In the genomic region with DNA sequence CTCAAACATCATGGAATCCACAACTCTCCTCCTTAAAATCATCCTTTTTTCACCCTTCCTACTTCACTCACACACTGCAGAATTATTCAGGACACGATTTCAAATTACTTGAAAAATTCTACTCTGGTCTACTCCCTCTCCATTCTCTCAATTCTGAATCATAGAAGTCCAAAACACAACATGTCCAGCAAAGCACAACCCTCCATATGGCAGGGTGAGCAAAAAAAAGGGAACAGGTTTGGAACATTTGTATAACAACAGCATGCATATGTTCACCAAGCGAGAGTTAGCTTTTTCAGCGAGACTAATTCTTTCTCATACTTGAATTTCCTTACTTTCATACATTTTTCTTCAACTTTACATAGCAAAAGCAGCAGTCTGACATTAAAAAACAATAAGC, we compare ENCODE assay signal across 2 cellular contexts.
TF ChIP-seq lines count a peak whose summit lies in the region.

No MANE protein-coding gene starts in this region.

TF ChIP-seq in HepG2, 621 proteins besides CTCF, POLR2A, EP300 and RAD21:
- TF ChIP-seq POLR2AphosphoS5 (IDR thresholded peaks at IDR 0.05; ENCODE audit: low read depth, low read length) = no peak
- TF ChIP-seq MAFF (IDR thresholded peaks at IDR 0.05; ENCODE audit: low read depth, low read length) = no peak
- no peak for TF ChIP-seq ZNF749 (CRISPR knock-in tag; IDR thresholded peaks at IDR 0.05; ENCODE audit: borderline replicate concordance)
- no peak for TF ChIP-seq AKAP8 (CRISPR knock-in tag; IDR thresholded peaks at IDR 0.05)
- no peak for TF ChIP-seq IKZF4 (CRISPR knock-in tag; IDR thresholded peaks at IDR 0.05; ENCODE audit: borderline replicate concordance, low read depth, not compliant biosample characterization)
- no peak for TF ChIP-seq SOX6 (IDR thresholded peaks at IDR 0.05)
- TF ChIP-seq SOX6 (CRISPR knock-in tag; IDR thresholded peaks at IDR 0.05) = no peak
- TF ChIP-seq HOXA3 (CRISPR knock-in tag; IDR thresholded peaks at IDR 0.05) = no peak
- no peak for TF ChIP-seq RFX1 (IDR thresholded peaks at IDR 0.05)
- TF ChIP-seq FOXM1 (CRISPR knock-in tag; IDR thresholded peaks at IDR 0.05) = no peak
- no peak for TF ChIP-seq STAG1 (CRISPR knock-in tag; IDR thresholded peaks at IDR 0.05)
- TF ChIP-seq MZF1 (CRISPR knock-in tag; IDR thresholded peaks at IDR 0.05; ENCODE audit: borderline replicate concordance) = no peak
- TF ChIP-seq MXI1 (IDR thresholded peaks at IDR 0.05; ENCODE audit: borderline replicate concordance, low read depth, low read length) = no peak
- no peak for TF ChIP-seq ZSCAN30 (CRISPR knock-in tag; IDR thresholded peaks at IDR 0.05)
- TF ChIP-seq ZNF558 (CRISPR knock-in tag; IDR thresholded peaks at IDR 0.05; ENCODE audit: borderline replicate concordance) = no peak
- TF ChIP-seq PHF20 (CRISPR knock-in tag; IDR thresholded peaks at IDR 0.05) = no peak

TF ChIP-seq in H1, 55 proteins besides CTCF, POLR2A, EP300 and RAD21:
- TF ChIP-seq HDAC2 (IDR thresholded peaks at IDR 0.05; ENCODE audit: borderline replicate concordance in 1 of 2, low read depth in 2 of 2, low read length in 2 of 2) (no peak), BACH1 (IDR thresholded peaks at IDR 0.05; ENCODE audit: low read length) (no peak), FOSL1 (IDR thresholded peaks at IDR 0.05; ENCODE audit: insufficient read depth, low read depth, low read length) (no peak), POLR2AphosphoS5 (IDR thresholded peaks at IDR 0.05; ENCODE audit: low read depth, low read length) (no peak), RXRA (IDR thresholded peaks at IDR 0.05; ENCODE audit: insufficient read depth, low read depth, low read length) (no peak), PHF8 (conservative IDR thresholded peaks at IDR 0.05; ENCODE audit: low read depth, low read length) (no peak), SUZ12 (IDR thresholded peaks at IDR 0.05; ENCODE audit: low read length) (no peak), CREB1 (IDR thresholded peaks at IDR 0.05) (no peak), BRCA1 (IDR thresholded peaks at IDR 0.05; ENCODE audit: low read depth, low read length) (no peak), SIN3A (conservative IDR thresholded peaks at IDR 0.05 in 1 of 2, IDR thresholded peaks at IDR 0.05 in 1 of 2; ENCODE audit: low read depth in 1 of 2, low read length in 2 of 2) (no peak)
- TF ChIP-seq, protein P1, sequence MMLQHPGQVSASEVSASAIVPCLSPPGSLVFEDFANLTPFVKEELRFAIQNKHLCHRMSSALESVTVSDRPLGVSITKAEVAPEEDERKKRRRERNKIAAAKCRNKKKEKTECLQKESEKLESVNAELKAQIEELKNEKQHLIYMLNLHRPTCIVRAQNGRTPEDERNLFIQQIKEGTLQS (IDR thresholded peaks at IDR 0.05; ENCODE audit: insufficient read depth, low read depth, low read length) = no peak
- TF ChIP-seq, protein P2, sequence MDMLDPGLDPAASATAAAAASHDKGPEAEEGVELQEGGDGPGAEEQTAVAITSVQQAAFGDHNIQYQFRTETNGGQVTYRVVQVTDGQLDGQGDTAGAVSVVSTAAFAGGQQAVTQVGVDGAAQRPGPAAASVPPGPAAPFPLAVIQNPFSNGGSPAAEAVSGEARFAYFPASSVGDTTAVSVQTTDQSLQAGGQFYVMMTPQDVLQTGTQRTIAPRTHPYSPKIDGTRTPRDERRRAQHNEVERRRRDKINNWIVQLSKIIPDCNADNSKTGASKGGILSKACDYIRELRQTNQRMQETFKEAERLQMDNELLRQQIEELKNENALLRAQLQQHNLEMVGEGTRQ (IDR thresholded peaks at IDR 0.05; ENCODE audit: low read length) = no peak
- TF ChIP-seq, protein P3, sequence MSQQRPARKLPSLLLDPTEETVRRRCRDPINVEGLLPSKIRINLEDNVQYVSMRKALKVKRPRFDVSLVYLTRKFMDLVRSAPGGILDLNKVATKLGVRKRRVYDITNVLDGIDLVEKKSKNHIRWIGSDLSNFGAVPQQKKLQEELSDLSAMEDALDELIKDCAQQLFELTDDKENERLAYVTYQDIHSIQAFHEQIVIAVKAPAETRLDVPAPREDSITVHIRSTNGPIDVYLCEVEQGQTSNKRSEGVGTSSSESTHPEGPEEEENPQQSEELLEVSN (IDR thresholded peaks at IDR 0.05) = no peak
- TF ChIP-seq, protein P4, sequence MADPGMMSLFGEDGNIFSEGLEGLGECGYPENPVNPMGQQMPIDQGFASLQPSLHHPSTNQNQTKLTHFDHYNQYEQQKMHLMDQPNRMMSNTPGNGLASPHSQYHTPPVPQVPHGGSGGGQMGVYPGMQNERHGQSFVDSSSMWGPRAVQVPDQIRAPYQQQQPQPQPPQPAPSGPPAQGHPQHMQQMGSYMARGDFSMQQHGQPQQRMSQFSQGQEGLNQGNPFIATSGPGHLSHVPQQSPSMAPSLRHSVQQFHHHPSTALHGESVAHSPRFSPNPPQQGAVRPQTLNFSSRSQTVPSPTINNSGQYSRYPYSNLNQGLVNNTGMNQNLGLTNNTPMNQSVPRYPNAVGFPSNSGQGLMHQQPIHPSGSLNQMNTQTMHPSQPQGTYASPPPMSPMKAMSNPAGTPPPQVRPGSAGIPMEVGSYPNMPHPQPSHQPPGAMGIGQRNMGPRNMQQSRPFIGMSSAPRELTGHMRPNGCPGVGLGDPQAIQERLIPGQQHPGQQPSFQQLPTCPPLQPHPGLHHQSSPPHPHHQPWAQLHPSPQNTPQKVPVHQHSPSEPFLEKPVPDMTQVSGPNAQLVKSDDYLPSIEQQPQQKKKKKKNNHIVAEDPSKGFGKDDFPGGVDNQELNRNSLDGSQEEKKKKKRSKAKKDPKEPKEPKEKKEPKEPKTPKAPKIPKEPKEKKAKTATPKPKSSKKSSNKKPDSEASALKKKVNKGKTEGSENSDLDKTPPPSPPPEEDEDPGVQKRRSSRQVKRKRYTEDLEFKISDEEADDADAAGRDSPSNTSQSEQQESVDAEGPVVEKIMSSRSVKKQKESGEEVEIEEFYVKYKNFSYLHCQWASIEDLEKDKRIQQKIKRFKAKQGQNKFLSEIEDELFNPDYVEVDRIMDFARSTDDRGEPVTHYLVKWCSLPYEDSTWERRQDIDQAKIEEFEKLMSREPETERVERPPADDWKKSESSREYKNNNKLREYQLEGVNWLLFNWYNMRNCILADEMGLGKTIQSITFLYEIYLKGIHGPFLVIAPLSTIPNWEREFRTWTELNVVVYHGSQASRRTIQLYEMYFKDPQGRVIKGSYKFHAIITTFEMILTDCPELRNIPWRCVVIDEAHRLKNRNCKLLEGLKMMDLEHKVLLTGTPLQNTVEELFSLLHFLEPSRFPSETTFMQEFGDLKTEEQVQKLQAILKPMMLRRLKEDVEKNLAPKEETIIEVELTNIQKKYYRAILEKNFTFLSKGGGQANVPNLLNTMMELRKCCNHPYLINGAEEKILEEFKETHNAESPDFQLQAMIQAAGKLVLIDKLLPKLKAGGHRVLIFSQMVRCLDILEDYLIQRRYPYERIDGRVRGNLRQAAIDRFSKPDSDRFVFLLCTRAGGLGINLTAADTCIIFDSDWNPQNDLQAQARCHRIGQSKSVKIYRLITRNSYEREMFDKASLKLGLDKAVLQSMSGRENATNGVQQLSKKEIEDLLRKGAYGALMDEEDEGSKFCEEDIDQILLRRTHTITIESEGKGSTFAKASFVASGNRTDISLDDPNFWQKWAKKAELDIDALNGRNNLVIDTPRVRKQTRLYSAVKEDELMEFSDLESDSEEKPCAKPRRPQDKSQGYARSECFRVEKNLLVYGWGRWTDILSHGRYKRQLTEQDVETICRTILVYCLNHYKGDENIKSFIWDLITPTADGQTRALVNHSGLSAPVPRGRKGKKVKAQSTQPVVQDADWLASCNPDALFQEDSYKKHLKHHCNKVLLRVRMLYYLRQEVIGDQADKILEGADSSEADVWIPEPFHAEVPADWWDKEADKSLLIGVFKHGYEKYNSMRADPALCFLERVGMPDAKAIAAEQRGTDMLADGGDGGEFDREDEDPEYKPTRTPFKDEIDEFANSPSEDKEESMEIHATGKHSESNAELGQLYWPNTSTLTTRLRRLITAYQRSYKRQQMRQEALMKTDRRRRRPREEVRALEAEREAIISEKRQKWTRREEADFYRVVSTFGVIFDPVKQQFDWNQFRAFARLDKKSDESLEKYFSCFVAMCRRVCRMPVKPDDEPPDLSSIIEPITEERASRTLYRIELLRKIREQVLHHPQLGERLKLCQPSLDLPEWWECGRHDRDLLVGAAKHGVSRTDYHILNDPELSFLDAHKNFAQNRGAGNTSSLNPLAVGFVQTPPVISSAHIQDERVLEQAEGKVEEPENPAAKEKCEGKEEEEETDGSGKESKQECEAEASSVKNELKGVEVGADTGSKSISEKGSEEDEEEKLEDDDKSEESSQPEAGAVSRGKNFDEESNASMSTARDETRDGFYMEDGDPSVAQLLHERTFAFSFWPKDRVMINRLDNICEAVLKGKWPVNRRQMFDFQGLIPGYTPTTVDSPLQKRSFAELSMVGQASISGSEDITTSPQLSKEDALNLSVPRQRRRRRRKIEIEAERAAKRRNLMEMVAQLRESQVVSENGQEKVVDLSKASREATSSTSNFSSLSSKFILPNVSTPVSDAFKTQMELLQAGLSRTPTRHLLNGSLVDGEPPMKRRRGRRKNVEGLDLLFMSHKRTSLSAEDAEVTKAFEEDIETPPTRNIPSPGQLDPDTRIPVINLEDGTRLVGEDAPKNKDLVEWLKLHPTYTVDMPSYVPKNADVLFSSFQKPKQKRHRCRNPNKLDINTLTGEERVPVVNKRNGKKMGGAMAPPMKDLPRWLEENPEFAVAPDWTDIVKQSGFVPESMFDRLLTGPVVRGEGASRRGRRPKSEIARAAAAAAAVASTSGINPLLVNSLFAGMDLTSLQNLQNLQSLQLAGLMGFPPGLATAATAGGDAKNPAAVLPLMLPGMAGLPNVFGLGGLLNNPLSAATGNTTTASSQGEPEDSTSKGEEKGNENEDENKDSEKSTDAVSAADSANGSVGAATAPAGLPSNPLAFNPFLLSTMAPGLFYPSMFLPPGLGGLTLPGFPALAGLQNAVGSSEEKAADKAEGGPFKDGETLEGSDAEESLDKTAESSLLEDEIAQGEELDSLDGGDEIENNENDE (IDR thresholded peaks at IDR 0.05; ENCODE audit: insufficient replicate concordance, low read length) = no peak
